Comparison of ENCODE assay signal across 1 cellular context in genomic region chr20:53080969-53081871, GRCh38.
TF ChIP-seq lines count a peak whose summit lies in the region.

No MANE protein-coding gene starts in this region.

TF ChIP-seq in HepG2, 621 proteins besides CTCF, POLR2A, EP300 and RAD21 (continued from another document and continues in another):
- peak; percentile 94 for TF ChIP-seq TBX3 (IDR thresholded peaks at IDR 0.05; ENCODE audit: borderline replicate concordance)
- TF ChIP-seq SNRNP70 (IDR thresholded peaks at IDR 0.05; ENCODE audit: low read depth, low read length): no peak
- peak; percentile 97 for TF ChIP-seq NFKBIZ (CRISPR knock-in tag; IDR thresholded peaks at IDR 0.05)
- TF ChIP-seq TP53 (CRISPR knock-in tag; conservative IDR thresholded peaks at IDR 0.05): no peak
- TF ChIP-seq NR3C1 (CRISPR knock-in tag; IDR thresholded peaks at IDR 0.05): no peak
- TF ChIP-seq MED1 (CRISPR knock-in tag; IDR thresholded peaks at IDR 0.05): peak; percentile 98
- TF ChIP-seq, protein P1, sequence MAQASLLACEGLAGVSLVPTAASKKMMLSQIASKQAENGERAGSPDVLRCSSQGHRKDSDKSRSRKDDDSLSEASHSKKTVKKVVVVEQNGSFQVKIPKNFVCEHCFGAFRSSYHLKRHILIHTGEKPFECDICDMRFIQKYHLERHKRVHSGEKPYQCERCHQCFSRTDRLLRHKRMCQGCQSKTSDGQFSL (CRISPR knock-in tag; IDR thresholded peaks at IDR 0.05): no peak
- TF ChIP-seq, protein P2, sequence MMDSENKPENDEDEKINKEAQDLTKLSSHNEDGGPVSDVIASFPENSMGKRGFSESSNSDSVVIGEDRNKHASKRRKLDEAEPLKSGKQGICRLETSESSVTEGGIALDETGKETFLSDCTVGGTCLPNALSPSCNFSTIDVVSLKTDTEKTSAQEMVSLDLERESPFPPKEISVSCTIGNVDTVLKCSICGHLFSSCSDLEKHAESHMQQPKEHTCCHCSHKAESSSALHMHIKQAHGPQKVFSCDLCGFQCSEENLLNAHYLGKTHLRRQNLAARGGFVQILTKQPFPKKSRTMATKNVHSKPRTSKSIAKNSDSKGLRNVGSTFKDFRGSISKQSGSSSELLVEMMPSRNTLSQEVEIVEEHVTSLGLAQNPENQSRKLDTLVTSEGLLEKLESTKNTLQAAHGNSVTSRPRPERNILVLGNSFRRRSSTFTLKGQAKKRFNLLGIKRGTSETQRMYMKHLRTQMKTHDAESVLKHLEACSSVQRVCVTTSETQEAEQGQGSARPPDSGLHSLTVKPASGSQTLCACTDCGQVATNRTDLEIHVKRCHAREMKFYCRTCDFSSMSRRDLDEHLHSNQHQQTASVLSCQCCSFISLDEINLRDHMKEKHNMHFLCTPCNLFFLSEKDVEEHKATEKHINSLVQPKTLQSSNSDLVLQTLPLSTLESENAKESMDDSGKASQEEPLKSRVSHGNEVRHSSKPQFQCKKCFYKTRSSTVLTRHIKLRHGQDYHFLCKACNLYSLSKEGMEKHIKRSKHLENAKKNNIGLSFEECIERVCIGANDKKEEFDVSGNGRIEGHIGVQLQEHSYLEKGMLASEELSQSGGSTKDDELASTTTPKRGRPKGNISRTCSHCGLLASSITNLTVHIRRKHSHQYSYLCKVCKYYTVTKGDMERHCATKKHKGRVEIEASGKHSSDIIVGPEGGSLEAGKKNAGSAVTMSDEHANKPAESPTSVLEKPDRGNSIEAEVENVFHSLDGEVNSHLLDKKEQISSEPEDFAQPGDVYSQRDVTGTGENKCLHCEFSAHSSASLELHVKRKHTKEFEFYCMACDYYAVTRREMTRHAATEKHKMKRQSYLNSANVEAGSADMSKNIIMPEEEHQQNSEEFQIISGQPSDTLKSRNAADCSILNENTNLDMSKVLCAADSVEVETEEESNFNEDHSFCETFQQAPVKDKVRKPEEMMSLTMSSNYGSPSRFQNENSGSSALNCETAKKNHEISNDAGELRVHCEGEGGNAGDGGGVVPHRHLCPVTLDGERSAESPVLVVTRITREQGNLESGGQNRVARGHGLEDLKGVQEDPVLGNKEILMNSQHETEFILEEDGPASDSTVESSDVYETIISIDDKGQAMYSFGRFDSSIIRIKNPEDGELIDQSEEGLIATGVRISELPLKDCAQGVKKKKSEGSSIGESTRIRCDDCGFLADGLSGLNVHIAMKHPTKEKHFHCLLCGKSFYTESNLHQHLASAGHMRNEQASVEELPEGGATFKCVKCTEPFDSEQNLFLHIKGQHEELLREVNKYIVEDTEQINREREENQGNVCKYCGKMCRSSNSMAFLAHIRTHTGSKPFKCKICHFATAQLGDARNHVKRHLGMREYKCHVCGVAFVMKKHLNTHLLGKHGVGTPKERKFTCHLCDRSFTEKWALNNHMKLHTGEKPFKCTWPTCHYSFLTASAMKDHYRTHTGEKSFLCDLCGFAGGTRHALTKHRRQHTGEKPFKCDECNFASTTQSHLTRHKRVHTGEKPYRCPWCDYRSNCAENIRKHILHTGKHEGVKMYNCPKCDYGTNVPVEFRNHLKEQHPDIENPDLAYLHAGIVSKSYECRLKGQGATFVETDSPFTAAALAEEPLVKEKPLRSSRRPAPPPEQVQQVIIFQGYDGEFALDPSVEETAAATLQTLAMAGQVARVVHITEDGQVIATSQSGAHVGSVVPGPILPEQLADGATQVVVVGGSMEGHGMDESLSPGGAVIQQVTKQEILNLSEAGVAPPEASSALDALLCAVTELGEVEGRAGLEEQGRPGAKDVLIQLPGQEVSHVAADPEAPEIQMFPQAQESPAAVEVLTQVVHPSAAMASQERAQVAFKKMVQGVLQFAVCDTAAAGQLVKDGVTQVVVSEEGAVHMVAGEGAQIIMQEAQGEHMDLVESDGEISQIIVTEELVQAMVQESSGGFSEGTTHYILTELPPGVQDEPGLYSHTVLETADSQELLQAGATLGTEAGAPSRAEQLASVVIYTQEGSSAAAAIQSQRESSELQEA (CRISPR knock-in tag; IDR thresholded peaks at IDR 0.05; ENCODE audit: not compliant biosample characterization): no peak
- no peak for TF ChIP-seq USF2 (IDR thresholded peaks at IDR 0.05; ENCODE audit: low read depth, low read length)
- TF ChIP-seq USF2 (CRISPR knock-in tag; IDR thresholded peaks at IDR 0.05; ENCODE audit: borderline replicate concordance): no peak; the same call in 1 of the 2 replicates
- TF ChIP-seq ZNF709 (CRISPR knock-in tag; IDR thresholded peaks at IDR 0.05): 0 out of 2 replicates have a peak, but pooled peaks have one; percentile 55
- TF ChIP-seq ZNF292 (CRISPR knock-in tag; IDR thresholded peaks at IDR 0.05; ENCODE audit: borderline replicate concordance, low read depth): peak; percentile 89
- TF ChIP-seq ZNF546 (CRISPR knock-in tag; conservative IDR thresholded peaks at IDR 0.05): no peak
- TF ChIP-seq THYN1 (CRISPR knock-in tag; IDR thresholded peaks at IDR 0.05; ENCODE audit: borderline replicate concordance, low read depth): no peak
- TF ChIP-seq, protein P3, sequence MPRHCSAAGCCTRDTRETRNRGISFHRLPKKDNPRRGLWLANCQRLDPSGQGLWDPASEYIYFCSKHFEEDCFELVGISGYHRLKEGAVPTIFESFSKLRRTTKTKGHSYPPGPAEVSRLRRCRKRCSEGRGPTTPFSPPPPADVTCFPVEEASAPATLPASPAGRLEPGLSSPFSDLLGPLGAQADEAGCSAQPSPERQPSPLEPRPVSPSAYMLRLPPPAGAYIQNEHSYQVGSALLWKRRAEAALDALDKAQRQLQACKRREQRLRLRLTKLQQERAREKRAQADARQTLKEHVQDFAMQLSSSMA (CRISPR knock-in tag; IDR thresholded peaks at IDR 0.05): 0 out of 2 replicates have a peak, but pooled peaks have one; percentile 23
- TF ChIP-seq ZNF136 (CRISPR knock-in tag; IDR thresholded peaks at IDR 0.05; ENCODE audit: low read depth): peak; percentile 90; the same call in 1 of the 2 replicates
- TF ChIP-seq, protein P4, sequence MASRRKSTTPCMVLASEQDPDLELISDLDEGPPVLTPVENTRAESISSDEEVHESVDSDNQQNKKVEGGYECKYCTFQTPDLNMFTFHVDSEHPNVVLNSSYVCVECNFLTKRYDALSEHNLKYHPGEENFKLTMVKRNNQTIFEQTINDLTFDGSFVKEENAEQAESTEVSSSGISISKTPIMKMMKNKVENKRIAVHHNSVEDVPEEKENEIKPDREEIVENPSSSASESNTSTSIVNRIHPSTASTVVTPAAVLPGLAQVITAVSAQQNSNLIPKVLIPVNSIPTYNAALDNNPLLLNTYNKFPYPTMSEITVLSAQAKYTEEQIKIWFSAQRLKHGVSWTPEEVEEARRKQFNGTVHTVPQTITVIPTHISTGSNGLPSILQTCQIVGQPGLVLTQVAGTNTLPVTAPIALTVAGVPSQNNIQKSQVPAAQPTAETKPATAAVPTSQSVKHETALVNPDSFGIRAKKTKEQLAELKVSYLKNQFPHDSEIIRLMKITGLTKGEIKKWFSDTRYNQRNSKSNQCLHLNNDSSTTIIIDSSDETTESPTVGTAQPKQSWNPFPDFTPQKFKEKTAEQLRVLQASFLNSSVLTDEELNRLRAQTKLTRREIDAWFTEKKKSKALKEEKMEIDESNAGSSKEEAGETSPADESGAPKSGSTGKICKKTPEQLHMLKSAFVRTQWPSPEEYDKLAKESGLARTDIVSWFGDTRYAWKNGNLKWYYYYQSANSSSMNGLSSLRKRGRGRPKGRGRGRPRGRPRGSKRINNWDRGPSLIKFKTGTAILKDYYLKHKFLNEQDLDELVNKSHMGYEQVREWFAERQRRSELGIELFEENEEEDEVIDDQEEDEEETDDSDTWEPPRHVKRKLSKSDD (CRISPR knock-in tag; IDR thresholded peaks at IDR 0.05; ENCODE audit: low read depth): peak; percentile 95
- TF ChIP-seq FLYWCH1 (CRISPR knock-in tag; IDR thresholded peaks at IDR 0.05): no peak
- peak; percentile 13; the same call in 1 of the 2 replicates for TF ChIP-seq ZNF335 (CRISPR knock-in tag; IDR thresholded peaks at IDR 0.05)
- no peak for TF ChIP-seq TBP (CRISPR knock-in tag; IDR thresholded peaks at IDR 0.05)
- no peak for TF ChIP-seq RNF2 (conservative IDR thresholded peaks at IDR 0.05; ENCODE audit: low read depth)
- peak; percentile 95 for TF ChIP-seq CBX5 (CRISPR knock-in tag; IDR thresholded peaks at IDR 0.05; ENCODE audit: borderline replicate concordance)
- peak; percentile 87; the same call in 1 of the 2 replicates for TF ChIP-seq ZFP36L1 (CRISPR knock-in tag; IDR thresholded peaks at IDR 0.05)
- TF ChIP-seq ZNF180 (CRISPR knock-in tag; IDR thresholded peaks at IDR 0.05; ENCODE audit: borderline replicate concordance, low read depth): 0 out of 2 replicates have a peak, but pooled peaks have one; percentile 21
- TF ChIP-seq PLSCR1 (CRISPR knock-in tag; IDR thresholded peaks at IDR 0.05; ENCODE audit: borderline replicate concordance): no peak
- TF ChIP-seq DMAP1 (CRISPR knock-in tag; IDR thresholded peaks at IDR 0.05): peak; percentile 77
- TF ChIP-seq, protein P5, sequence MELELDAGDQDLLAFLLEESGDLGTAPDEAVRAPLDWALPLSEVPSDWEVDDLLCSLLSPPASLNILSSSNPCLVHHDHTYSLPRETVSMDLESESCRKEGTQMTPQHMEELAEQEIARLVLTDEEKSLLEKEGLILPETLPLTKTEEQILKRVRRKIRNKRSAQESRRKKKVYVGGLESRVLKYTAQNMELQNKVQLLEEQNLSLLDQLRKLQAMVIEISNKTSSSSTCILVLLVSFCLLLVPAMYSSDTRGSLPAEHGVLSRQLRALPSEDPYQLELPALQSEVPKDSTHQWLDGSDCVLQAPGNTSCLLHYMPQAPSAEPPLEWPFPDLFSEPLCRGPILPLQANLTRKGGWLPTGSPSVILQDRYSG (CRISPR knock-in tag; IDR thresholded peaks at IDR 0.05): 0 out of 2 replicates have a peak, but pooled peaks have one; percentile 10
- no peak for TF ChIP-seq ZNF446 (CRISPR knock-in tag; IDR thresholded peaks at IDR 0.05)
- TF ChIP-seq FOXO4 (CRISPR knock-in tag; conservative IDR thresholded peaks at IDR 0.05): no peak
- TF ChIP-seq ZFP1 (CRISPR knock-in tag; IDR thresholded peaks at IDR 0.05): peak; percentile 62
- TF ChIP-seq ZNF207 (IDR thresholded peaks at IDR 0.05; ENCODE audit: borderline replicate concordance): no peak
- TF ChIP-seq NCOR1 (IDR thresholded peaks at IDR 0.05; ENCODE audit: borderline replicate concordance, low read length): no peak; the same call in 1 of the 2 replicates
- TF ChIP-seq REXO4 (CRISPR knock-in tag; IDR thresholded peaks at IDR 0.05; ENCODE audit: borderline replicate concordance): no peak
- TF ChIP-seq NPAS2 (CRISPR knock-in tag; IDR thresholded peaks at IDR 0.05; ENCODE audit: borderline replicate concordance): no peak
- TF ChIP-seq HBP1 (CRISPR knock-in tag; IDR thresholded peaks at IDR 0.05; ENCODE audit: low read depth): peak; percentile 86
- TF ChIP-seq, protein P6, sequence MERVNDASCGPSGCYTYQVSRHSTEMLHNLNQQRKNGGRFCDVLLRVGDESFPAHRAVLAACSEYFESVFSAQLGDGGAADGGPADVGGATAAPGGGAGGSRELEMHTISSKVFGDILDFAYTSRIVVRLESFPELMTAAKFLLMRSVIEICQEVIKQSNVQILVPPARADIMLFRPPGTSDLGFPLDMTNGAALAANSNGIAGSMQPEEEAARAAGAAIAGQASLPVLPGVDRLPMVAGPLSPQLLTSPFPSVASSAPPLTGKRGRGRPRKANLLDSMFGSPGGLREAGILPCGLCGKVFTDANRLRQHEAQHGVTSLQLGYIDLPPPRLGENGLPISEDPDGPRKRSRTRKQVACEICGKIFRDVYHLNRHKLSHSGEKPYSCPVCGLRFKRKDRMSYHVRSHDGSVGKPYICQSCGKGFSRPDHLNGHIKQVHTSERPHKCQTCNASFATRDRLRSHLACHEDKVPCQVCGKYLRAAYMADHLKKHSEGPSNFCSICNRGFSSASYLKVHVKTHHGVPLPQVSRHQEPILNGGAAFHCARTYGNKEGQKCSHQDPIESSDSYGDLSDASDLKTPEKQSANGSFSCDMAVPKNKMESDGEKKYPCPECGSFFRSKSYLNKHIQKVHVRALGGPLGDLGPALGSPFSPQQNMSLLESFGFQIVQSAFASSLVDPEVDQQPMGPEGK (CRISPR knock-in tag; IDR thresholded peaks at IDR 0.05): peak; percentile 67
- peak; percentile 63; the same call in 1 of the 2 replicates for TF ChIP-seq ADNP (CRISPR knock-in tag; IDR thresholded peaks at IDR 0.05)
